In the genomic region with DNA sequence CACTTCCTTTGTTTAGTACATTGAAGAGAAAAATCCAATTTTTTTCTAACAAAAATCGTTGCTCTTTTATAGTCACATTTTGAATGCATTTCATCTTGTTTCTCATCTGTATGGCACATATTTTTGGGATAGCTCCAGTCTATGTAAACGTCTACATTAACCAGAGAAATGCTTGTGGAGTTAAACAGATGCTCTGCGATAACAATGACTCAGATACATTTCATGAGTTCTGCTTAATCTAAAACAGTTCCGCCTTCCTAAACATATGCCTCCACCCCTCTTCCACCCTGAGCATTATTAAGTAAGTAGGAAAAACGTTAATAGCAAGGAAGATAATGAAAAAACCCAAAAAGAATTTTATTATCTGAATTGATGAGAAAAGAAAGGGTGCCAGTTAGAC, we compare ENCODE assay signal across 26 cellular contexts.
DNase-seq lines count a peak whose midpoint lies in the region; ATAC-seq, FAIRE-seq and TF ChIP-seq lines count a peak whose summit lies in the region.
"Had no signal": no experiment of that assay in that cellular context is flagged by ENCODE, and none has a peak within 500 bp of the region (broad histone marks: within the 10 kb centered on the region; RNA-seq: fewer than 3 reads in every experiment).

No MANE protein-coding gene starts in this region.

- H3K79me2 ChIP-seq in GM23248 (ENCODE audit: insufficient read depth), result no peaks in the 10 kb centered on the region
- H3K79me2 ChIP-seq in astrocyte (ENCODE audit: insufficient read depth, low read length), result no peaks in the 10 kb centered on the region

- H3K4me3 ChIP-seq in GM23248, result peak overlapping the region; percentile 22
- no peak overlapping the region for H3K4me3 ChIP-seq in astrocyte (ENCODE audit: insufficient read depth, low read depth, low read length)
- H3K4me3 ChIP-seq in fibroblast of the aortic adventitia (ENCODE audit: low read depth, low read length), result no peak overlapping the region
- H3K4me3 ChIP-seq: breast epithelium, pancreas, tibial artery had no signal

- peaks cover 10% of the 10 kb centered on the region for H3K9me3 Mint-ChIP-seq in astrocyte (ENCODE audit: unreplicated experiment)
- H3K9me3 Mint-ChIP-seq: activated T-helper 1 cell treated with anti-CD3 and anti-CD28 coated beads, Interleukin-12 subunit alpha, Interleukin-12 subunit beta, Interleukin-2, Interleukin-4 antibody, amounts not matched to agents 30 ng/mL and 10 ng/mL and 1 ng/mL, durations not matched to agents 14 hours and 24 hours and 36 hours had no signal

- no peak overlapping the region for H3K4me3 Mint-ChIP-seq in astrocyte (ENCODE audit: unreplicated experiment)
- H3K4me3 Mint-ChIP-seq: activated T-helper 1 cell treated with anti-CD3 and anti-CD28 coated beads, Interleukin-12 subunit alpha, Interleukin-12 subunit beta, Interleukin-2, Interleukin-4 antibody, amounts not matched to agents 30 ng/mL and 10 ng/mL and 1 ng/mL, durations not matched to agents 14 hours and 24 hours and 36 hours; B cell; IgD-negative memory B cell; naive thymus-derived CD4-positive, alpha-beta T cell had no signal

- no peaks in the 10 kb centered on the region for H3K4me1 Mint-ChIP-seq in astrocyte (ENCODE audit: low read depth, unreplicated experiment)
- H3K4me1 Mint-ChIP-seq: B cell; IgD-negative memory B cell; naive thymus-derived CD4-positive, alpha-beta T cell had no signal

- WGBS in GM23248 (ENCODE audit: low coverage in 1 of 2, low lambda C conversion rate in 2 of 2, missing lambda C conversion rate in 2 of 2), 2 experiments, result 2 to 4% methylated on average over 5 of the region's 5 CpGs

- H3K27me3 ChIP-seq in GM23248 (replicated peaks; ENCODE audit: insufficient read depth) (no peaks in the 10 kb centered on the region), astrocyte (ENCODE audit: insufficient read depth, low read length) (no peaks in the 10 kb centered on the region)
- H3K27me3 ChIP-seq: breast epithelium, pancreas, tibial artery had no signal

- H2AFZ ChIP-seq in GM23248 (no peak overlapping the region), astrocyte (ENCODE audit: low read depth, low read length) (no peak overlapping the region)

- no peaks in the 10 kb centered on the region for H4K20me1 ChIP-seq in GM23248 (ENCODE audit: insufficient read depth)
- no peaks in the 10 kb centered on the region for H4K20me1 ChIP-seq in astrocyte (ENCODE audit: insufficient read depth, low read length)

- H3K27me3 Mint-ChIP-seq in astrocyte (ENCODE audit: low read depth, unreplicated experiment), result no peaks in the 10 kb centered on the region
- H3K27me3 Mint-ChIP-seq: IgD-negative memory B cell; naive thymus-derived CD4-positive, alpha-beta T cell had no signal

- peaks cover 15% of the 10 kb centered on the region for H3F3A ChIP-seq in GM23248 (ENCODE audit: insufficient read depth)

- H3K27ac Mint-ChIP-seq in astrocyte (ENCODE audit: unreplicated experiment), result no peak overlapping the region
- H3K27ac Mint-ChIP-seq: activated naive CD4-positive, alpha-beta T cell treated with anti-CD3 and anti-CD28 coated beads, Interleukin-2, amount 50 U/mL, for 72 hours; activated T-helper 1 cell treated with anti-CD3 and anti-CD28 coated beads, Interleukin-12 subunit alpha, Interleukin-12 subunit beta, Interleukin-2, Interleukin-4 antibody, amounts not matched to agents 30 ng/mL and 10 ng/mL and 1 ng/mL, durations not matched to agents 14 hours and 24 hours and 36 hours; B cell; IgD-negative memory B cell; naive thymus-derived CD4-positive, alpha-beta T cell had no signal

- peaks cover 20% of the 10 kb centered on the region for H3K4me1 ChIP-seq in GM23248 (ENCODE audit: insufficient read depth)
- peaks cover 9% of the 10 kb centered on the region for H3K4me1 ChIP-seq in astrocyte (ENCODE audit: insufficient read depth, low read length)
- H3K4me1 ChIP-seq: breast epithelium, pancreas, tibial artery had no signal

- peak; percentile 39 for FAIRE-seq in astrocyte (lab: Jason Lieb, UNC)
- FAIRE-seq: pancreas had no signal

- peak overlapping the region; percentile 20 for H3K27ac ChIP-seq in GM23248
- H3K27ac ChIP-seq in astrocyte (ENCODE audit: low read depth, low read length), result peak overlapping the region; percentile 53
- H3K27ac ChIP-seq: breast epithelium, pancreas, tibial artery had no signal

- no peak overlapping the region for H3K9ac ChIP-seq in GM23248
- H3K9ac ChIP-seq in astrocyte (ENCODE audit: low read length), result no peak overlapping the region

- TF ChIP-seq CTCF in astrocyte (IDR thresholded peaks at IDR 0.05; ENCODE audit: insufficient read depth, low read depth, low read length) (no peak), fibroblast of the aortic adventitia (IDR thresholded peaks at IDR 0.05; ENCODE audit: insufficient read depth, low read length) (no peak)

- DNase-seq in GM23248, result peak; percentile 72
- peak; percentile 63 for DNase-seq in astrocyte (ENCODE audit: low read depth)
- DNase-seq in fibroblast of the aortic adventitia (ENCODE audit: low read depth), result peak; percentile 61
- peak; percentile 12 for DNase-seq in smooth muscle cell of the brain vasculature (ENCODE audit: low read depth, low spot score)
- no peak for DNase-seq in G401 (ENCODE audit: low spot score)
- DNase-seq in NCI-H1417 treated with DMSO at 0.1 percent for 48 hours (lab: John Stamatoyannopoulos, UW), result no peak
- DNase-seq: activated CD4-positive, alpha-beta T cell treated with anti-CD3 and anti-CD28 coated beads for 4 hours; DMS79 treated with DMSO at 0.1 percent for 48 hours; glutamatergic neuron; mesendoderm; MM.1S; naive thymus-derived CD4-positive, alpha-beta T cell; NCI-H774; pancreas; SHP77; stimulated activated CD4-positive, alpha-beta T cell treated with anti-CD3 and anti-CD28 coated beads, Interleukin-2, amount 100 ng/mL, for 24 hours; stimulated activated naive CD8-positive, alpha-beta T cell treated with anti-CD3 and anti-CD28 coated beads, Interleukin-15, Interleukin-2, amounts not matched to agents 100 U/mL and 50 U/mL, for 24 hours; tibial artery had no signal

- no peaks in the 10 kb centered on the region for H3K9me3 ChIP-seq in GM23248 (ENCODE audit: low read depth)
- no peaks in the 10 kb centered on the region for H3K9me3 ChIP-seq in astrocyte (ENCODE audit: insufficient read depth, low read depth, low read length)
- H3K9me3 ChIP-seq: breast epithelium, pancreas, tibial artery had no signal

- no peaks in the 10 kb centered on the region for H3K9me2 ChIP-seq in GM23248 (ENCODE audit: insufficient read depth)

- H3K36me3 Mint-ChIP-seq in astrocyte (ENCODE audit: low read depth, unreplicated experiment), result no peaks in the 10 kb centered on the region

- no peak for ATAC-seq in GM18505 (IDR thresholded peaks at IDR 0.05; ENCODE audit: unreplicated experiment)
- ATAC-seq: activated naive CD4-positive, alpha-beta T cell treated with anti-CD3 and anti-CD28 coated beads, Interleukin-2, amount 50 U/mL, for 72 hours; HCT116; naive thymus-derived CD4-positive, alpha-beta T cell; pancreas; sciatic nerve; stimulated activated naive CD8-positive, alpha-beta T cell treated with anti-CD3 and anti-CD28 coated beads, Interleukin-15, Interleukin-2, amounts not matched to agents 100 U/mL and 50 U/mL, for 24 hours had no signal

- TF ChIP-seq POLR2A in GM18505 (IDR thresholded peaks at IDR 0.05; ENCODE audit: borderline replicate concordance, extremely low read depth, insufficient read depth, insufficient read length), result no peak

- in situ Hi-C loops in GM23248 (cut with MboI) (no loop called here), G401 (cut with HindIII; ENCODE audit: low sequenced_read_pairs) (no loop called here)

- H3K36me3 ChIP-seq in GM23248 (ENCODE audit: low read depth) (no peaks in the 10 kb centered on the region), astrocyte (ENCODE audit: insufficient read depth, low read length) (no peaks in the 10 kb centered on the region)
- H3K36me3 ChIP-seq: breast epithelium, pancreas, tibial artery had no signal

- H3K4me2 ChIP-seq in GM23248 (ENCODE audit: unreplicated experiment), result peak overlapping the region; percentile 40
- H3K4me2 ChIP-seq in astrocyte (ENCODE audit: low read length), result peak overlapping the region; percentile 52

Comparison
In these comparisons a context has a peak if more than half of its experiments do, and no peak if none do; other contexts are left out.
1. DNase-seq: peak in GM23248 (single experiment), astrocyte (single experiment), fibroblast of the aortic adventitia (single experiment) and smooth muscle cell of the brain vasculature (single experiment); none in G401 (single experiment) and NCI-H1417 treated with DMSO at 0.1 percent for 48 hours (single experiment).